Comparison of ENCODE assay signal across 1 cellular context in genomic region chr1:167175901-167176300, GRCh38.
TF ChIP-seq lines count a peak whose summit lies in the region.

No MANE protein-coding gene starts in this region.

TF ChIP-seq in H1, 55 proteins besides CTCF, POLR2A, EP300 and RAD21:
- TF ChIP-seq RBBP5 (IDR thresholded peaks at IDR 0.05; ENCODE audit: borderline replicate concordance, low read depth, low read length) = no peak
- TF ChIP-seq TCF12 (IDR thresholded peaks at IDR 0.05; ENCODE audit: low read depth, low read length) = no peak
- TF ChIP-seq RNF2 (IDR thresholded peaks at IDR 0.05; ENCODE audit: borderline replicate concordance, low read depth, low read length, missing control alignments, poor library complexity, severe bottlenecking) = no peak
- no peak for TF ChIP-seq CREB1 (IDR thresholded peaks at IDR 0.05)
- no peak for TF ChIP-seq PHF8 (conservative IDR thresholded peaks at IDR 0.05; ENCODE audit: low read depth, low read length)
- TF ChIP-seq RXRA (IDR thresholded peaks at IDR 0.05; ENCODE audit: insufficient read depth, low read depth, low read length) = no peak
- no peak for TF ChIP-seq TEAD4 (IDR thresholded peaks at IDR 0.05; ENCODE audit: low read depth, low read length)
